ENCODE assay signal across 8 cellular contexts in genomic region chr6:148559848-148560433, GRCh38.
A peak's percentile ranks its signal among the peaks of the same experiment; 100 is the strongest.
DNase-seq lines count a peak whose midpoint lies in the region; ATAC-seq and TF ChIP-seq lines count a peak whose summit lies in the region.

No MANE protein-coding gene starts in this region.

- H3K4me3 Mint-ChIP-seq in CD8-positive, alpha-beta T cell, result peak overlapping the region; percentile 35

- CTCF ChIA-PET in CD8-positive, alpha-beta T cell (lab: Charles Lee), result interaction anchor here (0.7 to 2.2 kb wide), 15 partner anchors 8 to 1625 kb away, joined by 3 to 15 read pairs (median 5); no protein-coding TSS in a partner anchor

- no peaks in the 10 kb centered on the region for H3K27me3 ChIP-seq in CD8-positive, alpha-beta T cell (ENCODE audit: insufficient read depth, low read length)
- H3K27me3 ChIP-seq in HUES6 (ENCODE audit: control insufficient read depth, insufficient read depth, low read length) (peaks cover 10% of the 10 kb centered on the region), thymus (ENCODE audit: control insufficient read depth, insufficient read depth) (no peaks in the 10 kb centered on the region)

- H3K4me1 ChIP-seq in CD8-positive, alpha-beta T cell (ENCODE audit: insufficient read depth, low read length), result peaks cover 11% of the 10 kb centered on the region
- H3K4me1 ChIP-seq in HUES6 (ENCODE audit: control insufficient read depth, insufficient read depth, low read length), result no peaks in the 10 kb centered on the region
- H3K4me1 ChIP-seq in thymus (ENCODE audit: control insufficient read depth, insufficient read depth, low read length), result no peaks in the 10 kb centered on the region

- 8% methylated on average over 46 of the region's 46 CpGs for WGBS in thymus

- peak overlapping the region; percentile 46 for H3K4me3 ChIP-seq in CD8-positive, alpha-beta T cell (ENCODE audit: low read depth, low read length)
- H3K4me3 ChIP-seq in HUES6 (ENCODE audit: low read depth, low read length), result peak overlapping the region; percentile 66
- peak overlapping the region; percentile 39 for H3K4me3 ChIP-seq in thymus (ENCODE audit: low read length)

- no peaks in the 10 kb centered on the region for H3K36me3 ChIP-seq in CD8-positive, alpha-beta T cell (ENCODE audit: insufficient read depth, low read length)
- H3K36me3 ChIP-seq in HUES6 (ENCODE audit: control insufficient read depth, insufficient read depth, low read length), result no peaks in the 10 kb centered on the region
- H3K36me3 ChIP-seq in thymus (ENCODE audit: control insufficient read depth, insufficient read depth), result no peaks in the 10 kb centered on the region

- peaks cover 8% of the 10 kb centered on the region for H3K4me1 Mint-ChIP-seq in CD8-positive, alpha-beta T cell (ENCODE audit: low read depth)

- no peaks in the 10 kb centered on the region for H3K36me3 Mint-ChIP-seq in CD8-positive, alpha-beta T cell

- no peaks in the 10 kb centered on the region for H3K9me3 ChIP-seq in CD8-positive, alpha-beta T cell (ENCODE audit: low read length)
- peaks cover 7% of the 10 kb centered on the region for H3K9me3 ChIP-seq in HUES6 (ENCODE audit: control insufficient read depth, insufficient read depth, low read depth, low read length)
- H3K9me3 ChIP-seq in thymus (ENCODE audit: control insufficient read depth), result no peaks in the 10 kb centered on the region

- TF ChIP-seq CTCF in CD8-positive, alpha-beta T cell (IDR thresholded peaks at IDR 0.05), result peak; percentile 98
- peak in 1 of 3 donors; percentile 93 for TF ChIP-seq CTCF in omental fat pad (IDR thresholded peaks at IDR 0.05)

- POLR2A ChIA-PET in CD8-positive, alpha-beta T cell (lab: Charles Lee), result interaction anchor here (0.6 kb wide), 1 partner anchor 941 kb away, joined by 3 read pairs; no protein-coding TSS in a partner anchor

- no peak overlapping the region for H3K27ac Mint-ChIP-seq in CD8-positive, alpha-beta T cell

- peak; percentile 44 to 81 (median 63) for DNase-seq in CD8-positive, alpha-beta T cell
- DNase-seq in SHP77 (lab: John Stamatoyannopoulos, UW) (peak; percentile 51 to 64), germinal center (ENCODE audit: low spot score) (peak; percentile 75), omental fat pad (ENCODE audit: low spot score) (peak; percentile 57)
- DNase-seq in activated naive CD4-positive, alpha-beta T cell (lab: John Stamatoyannopoulos, UW), result peak in 3 of 4 experiments; percentile 22 to 47 (median 30)

- peak; percentile 94 for ATAC-seq in CD8-positive, alpha-beta T cell
- ATAC-seq in GM19463 (IDR thresholded peaks at IDR 0.05; ENCODE audit: unreplicated experiment) (peak; percentile 94), omental fat pad (ENCODE audit: low FRiP score) (peak; percentile 93)

- intact Hi-C loops in CD8-positive, alpha-beta T cell (cut with DNase I, micrococcal nuclease), result loop anchor here (1.0 to 5.0 kb wide), 2 partner anchors 388 to 872 kb away; no protein-coding TSS in a partner anchor

- H3K27me3 Mint-ChIP-seq in CD8-positive, alpha-beta T cell (ENCODE audit: low read depth), result peaks cover 27% of the 10 kb centered on the region

- H3K9ac ChIP-seq in HUES6 (ENCODE audit: low read length), result peak overlapping the region; percentile 47

- peaks cover 4% of the 10 kb centered on the region for H3K9me3 Mint-ChIP-seq in CD8-positive, alpha-beta T cell

- H3K27ac ChIP-seq in CD8-positive, alpha-beta T cell (ENCODE audit: low read depth, low read length), result no peak overlapping the region
- no peak overlapping the region for H3K27ac ChIP-seq in HUES6 (ENCODE audit: low read depth, low read length)
- no peak overlapping the region for H3K27ac ChIP-seq in thymus (ENCODE audit: low read depth)
